ENCODE assay signal across 8 cellular contexts in the genomic region with DNA sequence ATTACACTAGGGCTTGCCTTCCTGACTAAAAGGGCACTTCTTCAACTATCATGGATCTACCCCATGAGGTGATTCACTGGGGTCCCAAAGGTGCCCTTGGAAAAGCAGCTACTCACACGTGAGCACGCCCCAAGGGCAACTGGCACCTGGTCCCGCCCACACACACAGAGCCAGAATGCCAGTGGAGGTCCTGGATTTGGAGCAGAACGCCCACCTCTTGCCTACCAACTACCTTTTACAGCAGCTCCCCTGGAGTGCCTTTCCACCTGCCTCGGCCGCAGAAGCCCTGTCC. TPM values are rescaled to one million over a fixed set of nuclear protein-coding genes. Genes with fewer than 3 reads are reported as not detected.
A peak's percentile ranks its signal among the peaks of the same experiment; 100 is the strongest.
DNase-seq lines count a peak whose midpoint lies in the region; ATAC-seq and TF ChIP-seq lines count a peak whose summit lies in the region.

No MANE protein-coding gene starts in this region.

- TF ChIP-seq POLR2A in IMR-90 (IDR thresholded peaks at IDR 0.05; ENCODE audit: low read depth, low read length) = no peak

- peak overlapping the region; percentile 95 for H4K5ac ChIP-seq in IMR-90 (ENCODE audit: low read depth, low read length)

- H3K23ac ChIP-seq in IMR-90 (ENCODE audit: low read depth, low read length) (no peak overlapping the region), neuronal stem cell (ENCODE audit: low read depth, low read length, poor library complexity) (no peak overlapping the region)

- no peak overlapping the region for H2BK15ac ChIP-seq in IMR-90 (ENCODE audit: low read depth, low read length)
- no peak overlapping the region for H2BK15ac ChIP-seq in neuronal stem cell (ENCODE audit: low read length)

- H4K91ac ChIP-seq in IMR-90 (ENCODE audit: insufficient read depth, low read depth, low read length) (peak overlapping the region; percentile 53; the same call in 1 of the 2 replicates), neuronal stem cell (ENCODE audit: low read depth, low read length, poor library complexity) (no peak overlapping the region)

- intact Hi-C loops in IMR-90 (cut with micrococcal nuclease) (no loop called here), posterior vena cava (cut with DNase I) (loop anchor here in 1 of 2 donors (5.0 kb wide), 1 partner anchor 107 kb away; no protein-coding TSS in a partner anchor)

- H3K9me3 ChIP-seq in IMR-90 (ENCODE audit: control insufficient read depth, insufficient read depth, low read length) = no peaks in the 10 kb centered on the region
- H3K9me3 ChIP-seq in effector memory CD4-positive, alpha-beta T cell (ENCODE audit: control insufficient read depth, low read length) = no peaks in the 10 kb centered on the region
- H3K9me3 ChIP-seq in neuronal stem cell (replicated peaks in 1 of 2; ENCODE audit: control insufficient read depth in 2 of 2, insufficient read depth in 1 of 2, low read depth in 1 of 2, low read length in 2 of 2) = peaks cover 3 to 4% of the 10 kb centered on the region in 2 donors

- H3K56ac ChIP-seq in IMR-90 (ENCODE audit: extremely low read depth, insufficient read depth, low read length) = no peak overlapping the region

- peak overlapping the region; percentile 18 for H3K4me3 ChIP-seq in AG04449 (ENCODE audit: low read depth, low read length)
- H3K4me3 ChIP-seq in IMR-90 (ENCODE audit: insufficient read depth, low read depth, low read length) = no peak overlapping the region
- peak overlapping the region; percentile 68 for H3K4me3 ChIP-seq in effector memory CD4-positive, alpha-beta T cell (ENCODE audit: insufficient read depth, low read depth, low read length, poor library complexity, severe bottlenecking)
- H3K4me3 ChIP-seq in neuronal stem cell (ENCODE audit: low read length in 2 of 2) = peak overlapping the region in 1 of 2 donors; percentile 68

- H2AK5ac ChIP-seq in IMR-90 (ENCODE audit: low read depth, low read length) (peak overlapping the region; percentile 59; the same call in 1 of the 2 replicates), neuronal stem cell (ENCODE audit: low read depth, low read length) (peak overlapping the region; percentile 73)

- H3K14ac ChIP-seq in IMR-90 (replicated peaks; ENCODE audit: low read depth, low read length) = peak overlapping the region; percentile 53; the same call in 1 of the 2 replicates
- no peak overlapping the region for H3K14ac ChIP-seq in neuronal stem cell (ENCODE audit: low read length)

- H3K18ac ChIP-seq in IMR-90 (ENCODE audit: low read depth, low read length) (peak overlapping the region; percentile 74), neuronal stem cell (ENCODE audit: low read length) (peak overlapping the region; percentile 76)

- WGBS in IMR-90 (ENCODE audit: extremely low coverage in 2 of 2, insufficient read length in 1 of 2), 2 experiments = no CpG with 5 or more reads among the region's 6 CpGs
- WGBS in neuronal stem cell (ENCODE audit: extremely low coverage in 2 of 2, insufficient read length in 2 of 2, insufficient replicate concordance in 1 of 2), 2 donors = no CpG with 5 or more reads among the region's 6 CpGs

- H2AK9ac ChIP-seq in IMR-90 (replicated peaks; ENCODE audit: low read depth, low read length, poor library complexity) = peak overlapping the region; percentile 90

- ATAC-seq in IMR-90 (ENCODE audit: low read depth) = no peak

- H3K4me2 ChIP-seq in IMR-90 (ENCODE audit: low read depth, low read length) = no peak overlapping the region; the same call in 1 of the 2 replicates
- H3K4me2 ChIP-seq in neuronal stem cell (ENCODE audit: insufficient read depth, low read length, poor library complexity, severe bottlenecking) = no peak overlapping the region

- H4K8ac ChIP-seq in IMR-90 (ENCODE audit: low read depth in 2 of 2, low read length in 2 of 2) (peak overlapping the region; percentile 8 to 94; a peak in 3 of 4 replicates), neuronal stem cell (ENCODE audit: low read depth, low read length) (no peak overlapping the region)

- TF ChIP-seq RAD21 in IMR-90 (IDR thresholded peaks at IDR 0.05; ENCODE audit: low read length) = no peak

- DNase-seq in AG04449 (ENCODE audit: low read depth, low spot score) (no peak), IMR-90 (no peak), neuronal stem cell (ENCODE audit: low spot score) (no peak), inferior parietal cortex (ENCODE audit: extremely low spot score) (no peak), NCI-H1417 (lab: John Stamatoyannopoulos, UW) (no peak), posterior vena cava (ENCODE audit: low spot score) (no peak), D341Med (ENCODE audit: low spot score) (no peak)
- DNase-seq in effector memory CD4-positive, alpha-beta T cell = no peak

- no TSS peak for BruUV-seq in IMR-90 (replicated peaks; lab: Mats Ljungman, UMichigan)

- H3K27me3 ChIP-seq in IMR-90 (ENCODE audit: control insufficient read depth, insufficient read depth, low read length) (no peaks in the 10 kb centered on the region), neuronal stem cell (ENCODE audit: control insufficient read depth in 3 of 3, insufficient read depth in 3 of 3, low read depth in 1 of 3, low read length in 3 of 3) (no peaks in the 10 kb centered on the region)
- peaks cover 3% of the 10 kb centered on the region for H3K27me3 ChIP-seq in effector memory CD4-positive, alpha-beta T cell (replicated peaks; ENCODE audit: control insufficient read depth, insufficient read depth, low read length, poor library complexity, severe bottlenecking)

- no peak overlapping the region for H2BK12ac ChIP-seq in neuronal stem cell (ENCODE audit: low read length)

- H3K36me3 ChIP-seq in IMR-90 (ENCODE audit: control insufficient read depth, insufficient read depth, low read length) (no peaks in the 10 kb centered on the region; the same call in 1 of the 2 replicates), neuronal stem cell (replicated peaks in 1 of 2; ENCODE audit: control insufficient read depth in 2 of 2, insufficient read depth in 2 of 2, low read length in 2 of 2) (no peaks in the 10 kb centered on the region)
- H3K36me3 ChIP-seq in effector memory CD4-positive, alpha-beta T cell (ENCODE audit: control insufficient read depth, insufficient read depth, low read length) = no peaks in the 10 kb centered on the region

- H2BK5ac ChIP-seq in IMR-90 (ENCODE audit: low read depth, low read length, poor library complexity, severe bottlenecking) (peak overlapping the region; percentile 67), neuronal stem cell (ENCODE audit: low read length) (no peak overlapping the region)

- 0 out of 2 replicates have a peak overlapping the region, but pooled peaks have one; percentile 40 for H3K9ac ChIP-seq in IMR-90 (ENCODE audit: low read depth, low read length)
- H3K9ac ChIP-seq in neuronal stem cell (ENCODE audit: low read depth, low read length, poor library complexity) = no peak overlapping the region

- H2BK120ac ChIP-seq in IMR-90 (ENCODE audit: low read depth, low read length) (peak overlapping the region; percentile 11; the same call in 1 of the 2 replicates), neuronal stem cell (ENCODE audit: low read depth, low read length) (peak overlapping the region; percentile 73)

- H3K27ac ChIP-seq in IMR-90 (ENCODE audit: insufficient read depth, low read length) (peak overlapping the region; percentile 73), neuronal stem cell (replicated peaks; ENCODE audit: low read length) (no peak overlapping the region)
- H3K27ac ChIP-seq in effector memory CD4-positive, alpha-beta T cell (ENCODE audit: insufficient read depth, low read length, poor library complexity, severe bottlenecking) = no peak overlapping the region

- peak overlapping the region; percentile 64 for H3K4ac ChIP-seq in IMR-90 (ENCODE audit: low read depth, low read length)
- H3K4ac ChIP-seq in neuronal stem cell (ENCODE audit: low read length) = no peak overlapping the region

- H3K4me1 ChIP-seq in IMR-90 (ENCODE audit: control insufficient read depth, insufficient read depth, low read length) (peaks cover 15% of the 10 kb centered on the region), neuronal stem cell (ENCODE audit: control insufficient read depth in 2 of 2, insufficient read depth in 1 of 2, low read depth in 1 of 2, low read length in 2 of 2) (peaks cover 17 to 22% of the 10 kb centered on the region in 2 donors)
- H3K4me1 ChIP-seq in effector memory CD4-positive, alpha-beta T cell (ENCODE audit: control insufficient read depth, insufficient read depth, low read length, poor library complexity, severe bottlenecking) = peaks cover 17% of the 10 kb centered on the region

- peaks cover 11% of the 10 kb centered on the region; the same call in 1 of the 2 replicates for H3K9me1 ChIP-seq in IMR-90 (ENCODE audit: insufficient read depth, low read length)

- H2AFZ ChIP-seq in IMR-90 (replicated peaks; ENCODE audit: low read length, poor library complexity) = peak overlapping the region; percentile 88
- H2AFZ ChIP-seq in neuronal stem cell (ENCODE audit: low read length) = peak overlapping the region; percentile 92

- H3K79me1 ChIP-seq in IMR-90 (ENCODE audit: low read depth in 1 of 2, low read length in 2 of 2) (peaks cover 26 to 48% of the 10 kb centered on the region in 2 experiments), neuronal stem cell (ENCODE audit: low read depth, low read length) (peaks cover 7% of the 10 kb centered on the region)

- CTCF ChIA-PET in AG04449 (lab: Yijun Ruan, JAX) (interaction anchor here (0.6 to 1.7 kb wide), 2 partner anchors 12 to 93 kb away, joined by 3 to 5 read pairs; no protein-coding TSS in a partner anchor), IMR-90 (lab: Yijun Ruan, JAX) (interaction anchor here (0.8 to 1.4 kb wide), 2 partner anchors 33 to 107 kb away, joined by 3 to 5 read pairs; no protein-coding TSS in a partner anchor)

- H4K20me1 ChIP-seq in IMR-90 (ENCODE audit: insufficient read depth, low read length) = peaks cover 28% of the 10 kb centered on the region

- TF ChIP-seq CTCF in AG04449 (IDR thresholded peaks at IDR 0.05; ENCODE audit: insufficient read depth, low read length, missing control alignments) = no peak
- TF ChIP-seq CTCF in IMR-90 (conservative IDR thresholded peaks at IDR 0.05; ENCODE audit: low read depth, low read length) = no peak

- dilution Hi-C loops in IMR-90 (cut with HindIII; ENCODE audit: low sequenced_read_pairs, unreplicated experiment) = no loop called here

- in situ Hi-C loops in IMR-90 (cut with MboI; ENCODE audit: low sequenced_read_pairs) = loop anchor here (5.0 kb wide), 1 partner anchor 102 kb away; no protein-coding TSS in a partner anchor

- POLR2A ChIA-PET in AG04449 (lab: Yijun Ruan, JAX) (no interaction called here), IMR-90 (lab: Charles Lee; ENCODE audit: unreplicated experiment) (no interaction called here)

- peak overlapping the region; percentile 27; the same call in 1 of the 2 replicates for H2BK20ac ChIP-seq in IMR-90 (ENCODE audit: low read depth, low read length)

RNA-seq across cellular contexts. Expression of a gene that starts 1.8 kb away (rescaled TPM):
- total RNA-seq in IMR-90 (2012; rRNA removed) (29.0 and 33.3 TPM in 2 replicates), posterior vena cava (10 to 100 TPM; 41.3 to 45.7 TPM)
- 23.9 and 24.5 TPM in 2 replicates for polyA plus RNA-seq in IMR-90 (2012; rRNA removed)
- polyA plus RNA-seq in IMR-90 (2012; cell fraction: cytosol; rRNA removed) = 16.1 and 16.4 TPM in 2 replicates
- polyA plus RNA-seq in IMR-90 (2012; cell fraction: nucleus; rRNA removed; ENCODE audit: low replicate concordance) = 17.1 and 36.9 TPM in 2 replicates
- 34.6 TPM for polyA plus RNA-seq in neuronal stem cell (2013, experiment 1 of 2)
- polyA plus RNA-seq in neuronal stem cell (2013, experiment 2 of 2) = 34.7 TPM
